ENCODE assay signal across 9 cellular contexts in the genomic region with DNA sequence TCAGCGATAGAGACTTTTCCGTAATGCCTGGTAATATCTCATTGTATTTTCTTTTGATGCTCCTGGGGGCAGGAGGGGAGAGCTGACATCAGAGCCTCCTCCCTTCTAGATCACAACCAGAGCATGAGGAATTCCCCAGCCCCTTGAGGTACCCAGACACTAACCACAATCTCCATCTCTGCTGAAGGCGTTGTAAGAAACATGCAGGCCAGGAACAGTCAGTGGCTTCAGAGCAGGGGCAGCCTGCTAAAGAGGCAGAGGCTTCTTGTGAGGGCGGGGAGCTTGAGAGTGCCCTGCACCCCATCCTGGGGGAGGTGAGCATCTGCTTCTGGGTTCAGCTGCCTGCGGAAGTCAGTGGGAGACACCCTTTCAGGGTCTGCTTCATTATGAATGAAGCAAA.
DNase-seq lines count a peak whose midpoint lies in the region; ATAC-seq lines count a peak whose summit lies in the region.
"Had no signal": no experiment of that assay in that cellular context is flagged by ENCODE, and none has a peak within 500 bp of the region (broad histone marks: within the 10 kb centered on the region; RNA-seq: fewer than 3 reads in every experiment).

No MANE protein-coding gene starts in this region.

- ATAC-seq in GM18868 (IDR thresholded peaks at IDR 0.05; ENCODE audit: unreplicated experiment), result peak; percentile 72
- ATAC-seq in HG03520 (IDR thresholded peaks at IDR 0.05; ENCODE audit: unreplicated experiment), result peak; percentile 52

- peak; percentile 41 for DNase-seq in activated naive CD4-positive, alpha-beta T cell treated with anti-CD3 and anti-CD28 coated beads, Interleukin-2, amount 50 U/mL, for 16 hours
- DNase-seq in stimulated activated CD4-positive, alpha-beta T cell treated with anti-CD3 and anti-CD28 coated beads, Interleukin-1b, Interleukin-23, amount 100 ng/mL, for 4 hours (ENCODE audit: low read depth in 2 of 2), result peak; percentile 28 to 43
- DNase-seq in NAMALWA (ENCODE audit: low spot score) (no peak), HK-2 (ENCODE audit: unreplicated experiment) (no peak), KG1 (lab: John Stamatoyannopoulos, UW) (no peak), pons (ENCODE audit: low spot score) (no peak)
- DNase-seq: activated CD4-positive, CD25-positive, alpha-beta regulatory T cell had no signal

Comparison
In these comparisons a context has a peak if more than half of its experiments do, and no peak if none do; other contexts are left out.
1. DNase-seq: peak in activated naive CD4-positive, alpha-beta T cell treated with anti-CD3 and anti-CD28 coated beads, Interleukin-2, amount 50 U/mL, for 16 hours (single experiment) and stimulated activated CD4-positive, alpha-beta T cell treated with anti-CD3 and anti-CD28 coated beads, Interleukin-1b, Interleukin-23, amount 100 ng/mL, for 4 hours (2 of 2); none in NAMALWA (single experiment), HK-2 (single experiment), KG1 (single experiment) and pons (single experiment).